In genomic region chr6:34760108-34760507, GRCh38 we compare ENCODE assay signal across 22 cellular contexts.
"Had no signal": no experiment of that assay in that cellular context is flagged by ENCODE, and none has a peak within 500 bp of the region (broad histone marks: within the 10 kb centered on the region; RNA-seq: fewer than 3 reads in every experiment).

No MANE protein-coding gene starts in this region.

- H3K36me3 ChIP-seq: colonic mucosa, ovary had no signal

- H3K4me3 ChIP-seq: colonic mucosa, esophagus squamous epithelium, hepatocyte, lung, ovary, psoas muscle, right lobe of liver, thoracic aorta, tibial nerve, upper lobe of left lung had no signal

- H3K9me3 ChIP-seq: colonic mucosa, esophagus squamous epithelium, ovary, psoas muscle, right lobe of liver, thoracic aorta, tibial nerve, upper lobe of left lung had no signal

- H3K27me3 ChIP-seq: colonic mucosa, esophagus squamous epithelium, hepatocyte, ovary, right lobe of liver, tibial nerve, upper lobe of left lung had no signal

- ATAC-seq: natural killer cell treated with Interleukin-12 subunit alpha and Interleukin-12 subunit beta and Interleukin-15 and Interleukin-18, amount 100 ng/mL, for 72 hours; psoas muscle; right lobe of liver; stimulated activated naive B cell treated with anti-CD40 and anti-IgM and Interleukin-4, amounts not matched to agents 10 μg/mL and 1 μg/mL and 100 μg/mL, for 72 hours had no signal

- H3K27ac ChIP-seq: colonic mucosa, esophagus squamous epithelium, hepatocyte, ovary, psoas muscle, right lobe of liver, thoracic aorta, tibial nerve, upper lobe of left lung had no signal

- DNase-seq: colonic mucosa; effector CD8-positive, alpha-beta T cell; erythroblast; esophagus squamous epithelium; foreskin melanocyte; kidney; naive B cell; nucleus accumbens; ovary; posterior cingulate gyrus; psoas muscle; right lobe of liver; small intestine; stimulated activated CD4-positive, alpha-beta T cell treated with anti-CD3 and anti-CD28 coated beads, Interleukin-15, amount 100 ng/mL, for 24 hours; stimulated activated CD4-positive, alpha-beta T cell treated with anti-CD3 and anti-CD28 coated beads, Interleukin-2, amount 100 ng/mL, for 48 hours; stimulated activated naive B cell treated with anti-CD40 and anti-IgM and Interleukin-4, amounts not matched to agents 10 μg/mL and 1 μg/mL and 100 μg/mL, for 72 hours; upper lobe of left lung had no signal
